ENCODE assay signal across 17 cellular contexts in the genomic region with DNA sequence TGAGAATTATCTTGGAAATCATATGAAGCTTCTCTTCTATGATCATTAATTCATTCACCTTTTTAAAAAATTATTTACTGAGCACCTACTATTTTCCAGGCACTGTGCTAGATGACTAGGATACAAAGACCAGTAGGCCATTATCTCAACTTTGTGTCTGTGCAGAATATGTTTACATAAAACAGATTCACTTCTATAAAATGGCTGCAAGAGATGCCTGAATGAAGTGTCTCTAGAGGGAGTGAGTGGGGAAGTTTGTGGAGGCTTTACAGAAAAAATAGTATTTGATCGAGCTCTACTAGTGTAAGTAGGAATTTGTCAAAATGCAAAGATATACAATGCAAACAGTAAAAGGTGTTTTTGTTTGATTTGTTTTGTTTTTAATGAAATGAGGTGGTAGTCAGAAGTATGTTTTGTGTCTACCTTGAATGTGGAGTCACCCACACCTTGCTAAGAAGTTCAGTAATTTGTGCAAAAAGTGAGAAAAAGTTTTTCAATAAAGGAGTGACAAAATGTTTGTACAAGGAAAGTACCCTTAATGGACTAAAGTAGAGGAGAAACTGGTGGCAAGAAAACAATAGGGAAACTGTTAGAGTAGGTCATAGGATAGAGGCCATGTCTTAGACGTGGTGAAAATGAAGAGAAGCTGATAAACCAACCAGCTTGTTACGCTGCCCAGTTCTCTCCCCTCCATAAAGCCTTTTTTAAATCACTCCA.
DNase-seq lines count a peak whose midpoint lies in the region; ATAC-seq, FAIRE-seq and TF ChIP-seq lines count a peak whose summit lies in the region.
"Had no signal": no experiment of that assay in that cellular context is flagged by ENCODE, and none has a peak within 500 bp of the region (broad histone marks: within the 10 kb centered on the region; RNA-seq: fewer than 3 reads in every experiment).

No MANE protein-coding gene starts in this region.

- FAIRE-seq in GM19239 (lab: Jason Lieb, UNC) (peak; percentile 88), pancreas (lab: Jason Lieb, UNC) (peak; percentile 9)
- FAIRE-seq: H1 had no signal

- no peaks in the 10 kb centered on the region for H3K36me3 ChIP-seq in pancreas
- H3K36me3 ChIP-seq: BLaER1 treated with 17β-estradiol and CSF1 and Interleukin-3, amounts not matched to agents 10 nM and 100 nM; HAP-1 had no signal

- H3K4me3 ChIP-seq in GM08714 (ENCODE audit: low read length) (peak overlapping the region; percentile 36; the same call in 1 of the 2 replicates), GM12875 (ENCODE audit: low read depth, low read length) (peak overlapping the region; percentile 56), pancreas (no peak overlapping the region)
- H3K4me3 ChIP-seq: BLaER1 treated with 17β-estradiol and CSF1 and Interleukin-3, amounts not matched to agents 10 nM and 100 nM; HAP-1 had no signal

- ATAC-seq in pancreas: no peak
- ATAC-seq: CD8-positive, alpha-beta T cell had no signal

- 69 to 75% methylated on average over 3 of the region's 3 CpGs for WGBS in pancreas, 2 donors

- intact Hi-C loops in pancreas (cut with DNase I): no loop called here

- H3K27ac ChIP-seq in pancreas (no peak overlapping the region), caudate nucleus (ENCODE audit: low read depth, low read length) (no peak overlapping the region)
- H3K27ac ChIP-seq: BLaER1 treated with 17β-estradiol and CSF1 and Interleukin-3, amounts not matched to agents 10 nM and 100 nM had no signal

- no peaks in the 10 kb centered on the region for H3K27me3 ChIP-seq in pancreas
- H3K27me3 ChIP-seq: BLaER1 treated with 17β-estradiol and CSF1 and Interleukin-3, amounts not matched to agents 10 nM and 100 nM had no signal

- peaks cover 0 to 6% (median 0%) of the 10 kb centered on the region in 3 donors for H3K4me1 ChIP-seq in pancreas

- DNase-seq in GM19239 (ENCODE audit: insufficient read length, low spot score) (no peak), pancreas (no peak), caudate nucleus (lab: John Stamatoyannopoulos, UW) (no peak)
- no peak for DNase-seq in activated effector memory CD4-positive, alpha-beta T cell treated with anti-CD3 and anti-CD28 coated beads, Interleukin-2, amount 50 U/mL, for 16 hours
- DNase-seq in stimulated activated CD4-positive, alpha-beta T cell treated with anti-CD3 and anti-CD28 coated beads, Interleukin-4, amount 100 ng/mL, for 1 hour: no peak
- DNase-seq: CD8-positive, alpha-beta T cell; DMS 273 treated with DMSO at 0.1 percent for 48 hours; DMS53; DND-41; EL; Kasumi-1; KG1 had no signal

- H3K9me3 ChIP-seq in pancreas: no peaks in the 10 kb centered on the region
- H3K9me3 ChIP-seq: BLaER1 treated with 17β-estradiol and CSF1 and Interleukin-3, amounts not matched to agents 10 nM and 100 nM; HAP-1 had no signal

- TF ChIP-seq CTCF in GM12875 (IDR thresholded peaks at IDR 0.05; ENCODE audit: borderline replicate concordance, insufficient read depth, low read depth, low read length) (no peak), pancreas (IDR thresholded peaks at IDR 0.05) (no peak)

Comparison
In these comparisons a context has a peak if more than half of its experiments do, and no peak if none do; other contexts are left out.
1. H3K4me3 ChIP-seq: peak in GM08714 (single experiment) and GM12875 (single experiment); none in pancreas (0 of 4).